In the genomic region with DNA sequence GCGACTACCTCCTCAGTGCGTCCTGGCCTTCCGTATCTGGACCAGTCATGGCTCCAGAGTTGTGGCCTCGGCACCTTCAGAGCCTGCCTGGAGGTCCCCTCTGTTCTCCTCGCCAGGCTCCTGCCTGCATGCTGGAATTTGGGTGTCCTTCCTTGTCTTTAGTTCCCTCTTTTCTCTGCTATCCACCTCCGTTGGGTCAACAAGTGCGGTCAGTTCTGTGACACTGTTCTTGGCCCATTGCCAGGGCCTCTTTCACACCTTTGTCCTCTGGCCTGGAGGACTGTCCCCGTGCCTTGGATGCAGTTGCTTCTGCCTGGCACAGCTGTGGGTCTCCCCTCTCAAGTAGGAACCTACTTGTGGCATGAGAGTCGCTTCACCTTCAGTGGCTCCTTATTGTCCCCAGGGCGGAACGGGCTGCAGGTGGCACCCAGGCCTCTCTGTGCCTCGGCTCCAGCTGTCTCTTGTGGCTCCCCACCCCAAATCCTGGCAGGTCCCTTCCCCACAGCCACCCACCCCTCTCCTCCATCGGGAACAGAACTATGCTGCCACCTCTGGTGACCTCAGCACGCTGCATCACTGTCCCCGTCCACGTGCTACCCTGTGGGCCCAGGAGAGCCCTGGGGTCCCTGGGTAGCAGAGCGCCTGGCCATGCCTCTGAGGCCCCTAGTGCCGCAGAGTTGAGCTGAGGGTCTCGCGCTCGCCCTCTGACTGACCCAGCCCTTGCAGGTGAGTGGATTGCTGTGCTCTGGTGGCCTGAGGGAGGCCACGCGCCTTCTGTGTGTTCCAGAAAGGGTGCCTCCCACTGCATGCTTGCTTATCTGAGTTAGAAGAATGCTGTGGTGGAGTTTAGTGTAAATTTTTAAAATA, we compare ENCODE assay signal across 11 cellular contexts. TPM values are rescaled to one million over a fixed set of nuclear protein-coding genes. Genes with fewer than 3 reads are reported as not detected.
DNase-seq lines count a peak whose midpoint lies in the region; ATAC-seq and TF ChIP-seq lines count a peak whose summit lies in the region.
"Had no signal": no experiment of that assay in that cellular context is flagged by ENCODE, and none has a peak within 500 bp of the region (broad histone marks: within the 10 kb centered on the region; RNA-seq: fewer than 3 reads in every experiment).

No MANE protein-coding gene starts in this region.

- peaks cover 57% of the 10 kb centered on the region for H3K36me3 ChIP-seq in BE2C
- peaks cover 3% of the 10 kb centered on the region for H3K36me3 ChIP-seq in kidney epithelial cell (ENCODE audit: control insufficient read depth, insufficient read depth, low read length)

- no peak overlapping the region for H3K4me3 ChIP-seq in BE2C (ENCODE audit: low read depth, low read length)
- no peak overlapping the region for H3K4me3 ChIP-seq in kidney epithelial cell (ENCODE audit: low read depth, low read length)
- H3K4me3 ChIP-seq: lung, tibial artery had no signal

- H3K27me3 ChIP-seq in BE2C (no peaks in the 10 kb centered on the region), kidney epithelial cell (ENCODE audit: control insufficient read depth, insufficient read depth, low read length) (no peaks in the 10 kb centered on the region)
- H3K27me3 ChIP-seq: tibial artery had no signal

- peak; percentile 67 for TF ChIP-seq CTCF in BE2C (IDR thresholded peaks at IDR 0.05; ENCODE audit: low read depth, low read length)
- peak; percentile 46 for TF ChIP-seq CTCF in GM13977 (IDR thresholded peaks at IDR 0.05; ENCODE audit: extremely low read depth, insufficient read depth, missing control alignments)
- TF ChIP-seq CTCF in kidney epithelial cell (IDR thresholded peaks at IDR 0.05; ENCODE audit: insufficient read depth, low read length, poor library complexity, severe bottlenecking) = peak; percentile 52

- no peak for ATAC-seq in HG03045 (IDR thresholded peaks at IDR 0.05; ENCODE audit: unreplicated experiment)

- peak; percentile 74 for DNase-seq in BE2C
- DNase-seq in GM13977 (ENCODE audit: low spot score) = no peak
- peak; percentile 21 to 34 for DNase-seq in activated CD4-positive, alpha-beta T cell treated with anti-CD3 and anti-CD28 coated beads, Interleukin-2, amount 50 U/mL, for 48 hours
- DNase-seq in kidney epithelial cell (ENCODE audit: low read depth) = no peak
- DNase-seq in GOT3 (lab: John Stamatoyannopoulos, UW) = no peak
- no peak for DNase-seq in NCI-H748 treated with DMSO at 0.1 percent for 48 hours (lab: John Stamatoyannopoulos, UW)
- no peak for DNase-seq in activated CD4-positive, CD25-positive, alpha-beta regulatory T cell treated with anti-CD3 and anti-CD28 coated beads, Interleukin-2, amount 50 U/mL, for 72 hours
- DNase-seq: activated B cell treated with CpG ODN at 0.5 μM for 24 hours had no signal

- H3K9me3 ChIP-seq in BE2C = no peaks in the 10 kb centered on the region
- H3K9me3 ChIP-seq: tibial artery had no signal

- peaks cover 8% of the 10 kb centered on the region for H3K4me1 ChIP-seq in BE2C

- in situ Hi-C loops in GM13977 (cut with MboI; ENCODE audit: low pct_unique_long_range_greater_than_20kb, low sequenced_read_pairs, unreplicated experiment) = no loop called here

RNA-seq across cellular contexts. Expression of gene DGCR8, which starts 4.7 kb away (rescaled TPM):
- polyA plus RNA-seq in BE2C (2012; ENCODE audit: insufficient read depth, insufficient read length, low read depth) = 59.5 TPM
- total RNA-seq in kidney epithelial cell = 34.0 and 35.7 TPM in 2 replicates

RNA-seq across cellular contexts. Expression of gene RANBP1, which starts 31.1 kb away (rescaled TPM):
- 518 TPM for polyA plus RNA-seq in BE2C (2012; ENCODE audit: insufficient read depth, insufficient read length, low read depth)
- total RNA-seq in kidney epithelial cell = 357 and 360 TPM in 2 replicates

RNA-seq across cellular contexts. Expression of gene TRMT2A, which starts 32.2 kb away (rescaled TPM):
- polyA plus RNA-seq in BE2C (2012; ENCODE audit: insufficient read depth, insufficient read length, low read depth) = 221 TPM
- total RNA-seq in kidney epithelial cell = 44.5 and 56.3 TPM in 2 replicates

RNA-seq across cellular contexts. Expression of gene ZDHHC8, which starts 46.8 kb away (rescaled TPM):
- polyA plus RNA-seq in BE2C (2012; ENCODE audit: insufficient read depth, insufficient read length, low read depth) = 189 TPM
- total RNA-seq in kidney epithelial cell = 23.8 and 26.9 TPM in 2 replicates

Comparison
In these comparisons a context has a peak if more than half of its experiments do, and no peak if none do; other contexts are left out.
1. DNase-seq: peak in BE2C (single experiment) and activated CD4-positive, alpha-beta T cell treated with anti-CD3 and anti-CD28 coated beads, Interleukin-2, amount 50 U/mL, for 48 hours (2 of 2); none in GM13977 (single experiment), kidney epithelial cell (single experiment), GOT3 (single experiment), NCI-H748 treated with DMSO at 0.1 percent for 48 hours (single experiment) and activated CD4-positive, CD25-positive, alpha-beta regulatory T cell treated with anti-CD3 and anti-CD28 coated beads, Interleukin-2, amount 50 U/mL, for 72 hours (single experiment).
2. Peak in every context shown above with its lines, with median percentiles within 50 percentile points of each other: CTCF ChIP-seq.